ENCODE assay signal across 21 cellular contexts in genomic region chr22:29801796-29802195, GRCh38. TPM values are rescaled to one million over a fixed set of nuclear protein-coding genes. Genes with fewer than 3 reads are reported as not detected.
A peak's percentile ranks its signal among the peaks of the same experiment; 100 is the strongest.
DNase-seq lines count a peak whose midpoint lies in the region; ATAC-seq, FAIRE-seq and TF ChIP-seq lines count a peak whose summit lies in the region.
"Had no signal": no experiment of that assay in that cellular context is flagged by ENCODE, and none has a peak within 500 bp of the region (broad histone marks: within the 10 kb centered on the region; RNA-seq: fewer than 3 reads in every experiment).

No MANE protein-coding gene starts in this region.

- H3K9me3 Mint-ChIP-seq in astrocyte (ENCODE audit: unreplicated experiment) (no peaks in the 10 kb centered on the region), neural progenitor cell (no peaks in the 10 kb centered on the region)
- H3K9me3 Mint-ChIP-seq in activated T-helper 17 cell treated with anti-CD3 and anti-CD28 coated beads, Interleukin-2, amount 50 U/mL, for 72 hours: no peaks in the 10 kb centered on the region
- H3K9me3 Mint-ChIP-seq: activated B cell treated with CpG ODN at 0.5 μM for 24 hours; activated CD4-positive, alpha-beta memory T cell treated with anti-CD3 and anti-CD28 coated beads for 36 hours; activated naive CD4-positive, alpha-beta T cell treated with anti-CD3 and anti-CD28 coated beads for 36 hours; nephron; T-helper 2 cell treated with Interferon-gamma antibody and Interleukin-4, amounts not matched to agents 5 μg/mL and 100 μg/mL, for 36 hours had no signal

- DNase-seq in left ventricle myocardium inferior (no peak), Right ventricle myocardium superior (no peak), astrocyte (ENCODE audit: low read depth) (no peak), neural progenitor cell (ENCODE audit: low spot score) (no peak), upper lobe of left lung (no peak), SKM-1 (lab: John Stamatoyannopoulos, UW; ENCODE audit: unreplicated experiment) (no peak), NCI-H526 (lab: John Stamatoyannopoulos, UW) (no peak)
- DNase-seq: activated B cell treated with CpG ODN at 0.5 μM for 24 hours; activated CD4-positive, alpha-beta memory T cell treated with anti-CD3 and anti-CD28 coated beads for 36 hours; activated naive CD4-positive, alpha-beta T cell treated with anti-CD3 and anti-CD28 coated beads for 36 hours; activated T-cell treated with anti-CD3 and anti-CD28 coated beads for 4 hours; effector memory CD4-positive, alpha-beta T cell; NCI-H1105; stimulated activated CD4-positive, alpha-beta T cell treated with anti-CD3 and anti-CD28 coated beads, Interleukin-2, amount 100 ng/mL, for 48 hours had no signal

- H3K4me3 ChIP-seq in left ventricle myocardium inferior: no peak overlapping the region
- H3K4me3 ChIP-seq in astrocyte (ENCODE audit: insufficient read depth, low read depth, low read length): no peak overlapping the region
- H3K4me3 ChIP-seq in neural progenitor cell: no peak overlapping the region
- H3K4me3 ChIP-seq in upper lobe of left lung: no peak overlapping the region
- H3K4me3 ChIP-seq: esophagus muscularis mucosa, skin epidermis had no signal

- TF ChIP-seq EP300 in upper lobe of left lung (IDR thresholded peaks at IDR 0.05): no peak

- H3K36me3 ChIP-seq in left ventricle myocardium inferior (peaks cover 79% of the 10 kb centered on the region), astrocyte (ENCODE audit: insufficient read depth, low read length) (peaks cover 23% of the 10 kb centered on the region), neural progenitor cell (no peaks in the 10 kb centered on the region), upper lobe of left lung (peaks cover 18 to 81% (median 59%) of the 10 kb centered on the region in 4 donors)

- ATAC-seq in Right ventricle myocardium superior (ENCODE audit: poor library complexity): no peak
- ATAC-seq in upper lobe of left lung (ENCODE audit: low FRiP score in 2 of 2): no peak
- no peak for ATAC-seq in activated T-helper 17 cell treated with anti-CD3 and anti-CD28 coated beads, Interleukin-2, amount 50 U/mL, for 72 hours (replicated peaks)
- ATAC-seq: HepG2, Panc1 had no signal

- FAIRE-seq in astrocyte (lab: Jason Lieb, UNC): no peak
- FAIRE-seq: HepG2 had no signal

- H3K27me3 ChIP-seq in left ventricle myocardium inferior (ENCODE audit: low read depth) (no peaks in the 10 kb centered on the region), astrocyte (ENCODE audit: insufficient read depth, low read length) (no peaks in the 10 kb centered on the region), neural progenitor cell (no peaks in the 10 kb centered on the region), upper lobe of left lung (no peaks in the 10 kb centered on the region)
- H3K27me3 ChIP-seq: esophagus muscularis mucosa had no signal

- H3K4me1 ChIP-seq in left ventricle myocardium inferior (peaks cover 54% of the 10 kb centered on the region), astrocyte (ENCODE audit: insufficient read depth, low read length) (peaks cover 16% of the 10 kb centered on the region), neural progenitor cell (peaks cover 6% of the 10 kb centered on the region), upper lobe of left lung (peaks cover 24 to 45% (median 41%) of the 10 kb centered on the region in 4 donors)

- H3K27ac ChIP-seq in left ventricle myocardium inferior (replicated peaks): peak overlapping the region; percentile 24
- H3K27ac ChIP-seq in astrocyte (ENCODE audit: low read depth, low read length): no peak overlapping the region
- peak overlapping the region; percentile 66 for H3K27ac ChIP-seq in neural progenitor cell
- H3K27ac ChIP-seq in upper lobe of left lung: peak overlapping the region; percentile 28 to 86 (median 78)
- H3K27ac ChIP-seq: esophagus muscularis mucosa had no signal

- TF ChIP-seq CTCF in left ventricle myocardium inferior (IDR thresholded peaks at IDR 0.05; ENCODE audit: borderline replicate concordance) (no peak), astrocyte (IDR thresholded peaks at IDR 0.05; ENCODE audit: insufficient read depth, low read depth, low read length) (no peak), neural progenitor cell (IDR thresholded peaks at IDR 0.05) (no peak), upper lobe of left lung (IDR thresholded peaks at IDR 0.05) (no peak)

- H3F3A ChIP-seq in neural progenitor cell (ENCODE audit: low read depth): peaks cover 5% of the 10 kb centered on the region

- H2AFZ ChIP-seq in astrocyte (ENCODE audit: low read depth, low read length) (no peak overlapping the region), neural progenitor cell (replicated peaks) (no peak overlapping the region)

- no peaks in the 10 kb centered on the region for H3K27me3 Mint-ChIP-seq in astrocyte (ENCODE audit: low read depth, unreplicated experiment)
- peaks cover 3% of the 10 kb centered on the region for H3K27me3 Mint-ChIP-seq in neural progenitor cell (ENCODE audit: insufficient read depth, low read depth)
- H3K27me3 Mint-ChIP-seq in activated T-helper 17 cell treated with anti-CD3 and anti-CD28 coated beads, Interleukin-2, amount 50 U/mL, for 72 hours: no peaks in the 10 kb centered on the region
- H3K27me3 Mint-ChIP-seq: activated B cell treated with CpG ODN at 0.5 μM for 24 hours; activated CD4-positive, alpha-beta memory T cell treated with anti-CD3 and anti-CD28 coated beads for 36 hours had no signal

- H3K79me2 ChIP-seq in astrocyte (ENCODE audit: insufficient read depth, low read length) (no peaks in the 10 kb centered on the region), neural progenitor cell (ENCODE audit: low read depth) (no peaks in the 10 kb centered on the region)

- peaks cover 30% of the 10 kb centered on the region for H3K4me1 Mint-ChIP-seq in astrocyte (ENCODE audit: low read depth, unreplicated experiment)
- H3K4me1 Mint-ChIP-seq in neural progenitor cell: peaks cover 2% of the 10 kb centered on the region
- no peaks in the 10 kb centered on the region for H3K4me1 Mint-ChIP-seq in activated T-helper 17 cell treated with anti-CD3 and anti-CD28 coated beads, Interleukin-2, amount 50 U/mL, for 72 hours

- 65 to 78% methylated on average over 5 to 8 of the region's 8 CpGs for WGBS in upper lobe of left lung, 2 donors

- H3K36me3 Mint-ChIP-seq in astrocyte (ENCODE audit: low read depth, unreplicated experiment): peaks cover 35% of the 10 kb centered on the region
- H3K36me3 Mint-ChIP-seq in neural progenitor cell: peaks cover 21% of the 10 kb centered on the region
- peaks cover 84% of the 10 kb centered on the region for H3K36me3 Mint-ChIP-seq in activated T-helper 17 cell treated with anti-CD3 and anti-CD28 coated beads, Interleukin-2, amount 50 U/mL, for 72 hours (ENCODE audit: low read depth)

- H3K9me3 ChIP-seq in left ventricle myocardium inferior (replicated peaks): no peaks in the 10 kb centered on the region
- H3K9me3 ChIP-seq in astrocyte (ENCODE audit: insufficient read depth, low read depth, low read length): no peaks in the 10 kb centered on the region
- no peaks in the 10 kb centered on the region for H3K9me3 ChIP-seq in neural progenitor cell (ENCODE audit: low read depth)
- no peaks in the 10 kb centered on the region for H3K9me3 ChIP-seq in upper lobe of left lung
- H3K9me3 ChIP-seq: esophagus muscularis mucosa had no signal

- H3K27ac Mint-ChIP-seq in astrocyte (ENCODE audit: unreplicated experiment): peak overlapping the region; percentile 6
- no peak overlapping the region for H3K27ac Mint-ChIP-seq in neural progenitor cell
- no peak overlapping the region for H3K27ac Mint-ChIP-seq in activated T-helper 17 cell treated with anti-CD3 and anti-CD28 coated beads, Interleukin-2, amount 50 U/mL, for 72 hours
- H3K27ac Mint-ChIP-seq: activated B cell treated with CpG ODN at 0.5 μM for 24 hours; activated CD4-positive, alpha-beta memory T cell treated with anti-CD3 and anti-CD28 coated beads for 36 hours; activated naive CD4-positive, alpha-beta T cell treated with anti-CD3 and anti-CD28 coated beads for 36 hours; T-helper 2 cell treated with Interferon-gamma antibody and Interleukin-4, amounts not matched to agents 5 μg/mL and 100 μg/mL, for 36 hours had no signal

- H3K4me2 ChIP-seq in astrocyte (ENCODE audit: low read length): no peak overlapping the region
- H3K4me2 ChIP-seq in neural progenitor cell: no peak overlapping the region

- H3K4me3 Mint-ChIP-seq in astrocyte (ENCODE audit: unreplicated experiment) (no peak overlapping the region), neural progenitor cell (no peak overlapping the region)
- no peak overlapping the region for H3K4me3 Mint-ChIP-seq in activated T-helper 17 cell treated with anti-CD3 and anti-CD28 coated beads, Interleukin-2, amount 50 U/mL, for 72 hours
- H3K4me3 Mint-ChIP-seq: activated B cell treated with CpG ODN at 0.5 μM for 24 hours; activated CD4-positive, alpha-beta memory T cell treated with anti-CD3 and anti-CD28 coated beads for 36 hours; activated naive CD4-positive, alpha-beta T cell treated with anti-CD3 and anti-CD28 coated beads for 36 hours; nephron; T-helper 2 cell treated with Interferon-gamma antibody and Interleukin-4, amounts not matched to agents 5 μg/mL and 100 μg/mL, for 36 hours had no signal

- H4K20me1 ChIP-seq in astrocyte (ENCODE audit: insufficient read depth, low read length): no peaks in the 10 kb centered on the region
- no peaks in the 10 kb centered on the region for H4K20me1 ChIP-seq in neural progenitor cell (ENCODE audit: low read depth)

- TF ChIP-seq POLR2A in upper lobe of left lung (IDR thresholded peaks at IDR 0.05): no peak

- intact Hi-C loops in left ventricle myocardium inferior (cut with micrococcal nuclease) (no loop called here), Right ventricle myocardium superior (cut with DNase I) (no loop called here)

- H3K9ac ChIP-seq in astrocyte (ENCODE audit: low read length) (no peak overlapping the region), neural progenitor cell (no peak overlapping the region)

RNA-seq across cellular contexts. Expression of gene UQCR10, which starts 34.6 kb away (rescaled TPM):
- total RNA-seq in left ventricle myocardium inferior: 403 TPM
- total RNA-seq in Right ventricle myocardium superior: 381 TPM
- 110 and 112 TPM in 2 replicates for total RNA-seq in astrocyte
- 48.7 and 57.5 TPM in 2 replicates for total RNA-seq in neural progenitor cell (ENCODE audit: low replicate concordance)
- 100 to 1,000 TPM in 2 of 6 donors, 10 to 100 TPM in 4; 50.5 to 107 (median 78.2) TPM for total RNA-seq in upper lobe of left lung
- 100 to 1,000 TPM in 1 of 2 donors, 10 to 100 TPM in 1; 62.8 to 106 TPM for total RNA-seq in activated T-helper 17 cell treated with anti-CD3 and anti-CD28 coated beads, Interleukin-2, amount 50 U/mL, for 72 hours

RNA-seq across cellular contexts. Expression of gene ZMAT5, which starts 35.0 kb away (rescaled TPM):
- total RNA-seq in left ventricle myocardium inferior: 20.6 TPM
- total RNA-seq in Right ventricle myocardium superior: 20.3 TPM
- total RNA-seq in astrocyte: 24.4 and 24.8 TPM in 2 replicates
- 20.8 and 26.7 TPM in 2 replicates for total RNA-seq in neural progenitor cell (ENCODE audit: low replicate concordance)
- total RNA-seq in upper lobe of left lung: 10 to 100 TPM in 5 of 6 donors, 1 to 10 TPM in 1; 9.4 to 24.4 (median 22.4) TPM
- 10 to 100 TPM; 17.8 to 29.7 TPM for total RNA-seq in activated T-helper 17 cell treated with anti-CD3 and anti-CD28 coated beads, Interleukin-2, amount 50 U/mL, for 72 hours

RNA-seq across cellular contexts. Expression of gene ASCC2, which starts 36.3 kb away (rescaled TPM):
- total RNA-seq in left ventricle myocardium inferior: 34.7 TPM
- 28.5 TPM for total RNA-seq in Right ventricle myocardium superior
- 69.5 and 71.2 TPM in 2 replicates for total RNA-seq in astrocyte
- total RNA-seq in neural progenitor cell (ENCODE audit: low replicate concordance): 16.1 and 17.3 TPM in 2 replicates
- total RNA-seq in upper lobe of left lung: 100 to 1,000 TPM in 1 of 6 donors, 10 to 100 TPM in 5; 42.3 to 129 (median 64.3) TPM
- total RNA-seq in activated T-helper 17 cell treated with anti-CD3 and anti-CD28 coated beads, Interleukin-2, amount 50 U/mL, for 72 hours: 10 to 100 TPM; 62.0 to 79.4 TPM
